In the genomic region with DNA sequence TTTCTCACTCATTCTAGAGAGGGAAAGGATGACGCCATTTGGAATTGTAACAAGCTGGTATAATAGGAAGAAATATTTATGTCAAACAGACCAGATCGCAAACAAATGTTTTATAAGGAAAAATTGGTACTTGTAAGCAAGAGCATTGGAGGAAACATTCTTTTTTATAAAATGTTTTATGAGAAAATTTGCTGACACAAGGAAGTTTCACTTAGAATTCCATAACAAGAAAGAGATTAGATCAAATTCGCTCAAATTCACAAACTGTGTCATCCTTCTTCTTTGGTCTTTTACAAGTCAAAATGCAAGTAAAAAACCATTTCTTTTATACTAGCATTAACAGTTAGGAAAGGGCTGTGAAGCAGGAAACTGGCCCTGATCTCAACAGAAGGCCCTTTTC, we compare ENCODE assay signal across 21 cellular contexts.
"Had no signal": no experiment of that assay in that cellular context is flagged by ENCODE, and none has a peak within 500 bp of the region (broad histone marks: within the 10 kb centered on the region; RNA-seq: fewer than 3 reads in every experiment).

No MANE protein-coding gene starts in this region.

- H3K36me3 ChIP-seq: MG63, SJSA1 had no signal

- H3K27me3 ChIP-seq: MG63, SJSA1 had no signal

- H3K27ac ChIP-seq: SJSA1 had no signal

- H3K4me3 ChIP-seq: MG63, SJSA1 had no signal

- H3K9me2 ChIP-seq: SK-N-SH had no signal

- H3K4me1 ChIP-seq: SJSA1 had no signal

- H3K4me2 ChIP-seq: SK-N-SH had no signal

- DNase-seq: Karpas-422, KG1, MG63, NCI-H1092, NCI-H1105 treated with DMSO at 0.1 percent for 48 hours, NCI-H1417 treated with DMSO at 0.1 percent for 48 hours, NCI-H146, NCI-H1694 treated with DMSO at 0.1 percent for 48 hours, NCI-H1930, NCI-H2081, NCI-H2107, NCI-H2227 treated with DMSO at 0.1 percent for 48 hours, NCI-H524, NCI-H69, NCI-H774, Right ventricle myocardium superior, RPMI8226, SIG-M5, SK-N-SH, SW 1271 had no signal

- H3K9me3 ChIP-seq: MG63, SJSA1, SK-N-SH had no signal

- H3K9ac ChIP-seq: SK-N-SH had no signal
